27 cellular contexts compared by ENCODE assay signal in genomic region chr18:62374410-62374965, GRCh38. TPM values are rescaled to one million over a fixed set of nuclear protein-coding genes. Genes with fewer than 3 reads are reported as not detected.
DNase-seq lines count a peak whose midpoint lies in the region; ATAC-seq, FAIRE-seq and TF ChIP-seq lines count a peak whose summit lies in the region.
"Had no signal": no experiment of that assay in that cellular context is flagged by ENCODE, and none has a peak within 500 bp of the region (broad histone marks: within the 10 kb centered on the region; RNA-seq: fewer than 3 reads in every experiment).

No MANE protein-coding gene starts in this region.

- BruUV-seq in Calu3 (replicated peaks; lab: Mats Ljungman, UMichigan) (no TSS peak), PC-3 (replicated peaks; lab: Mats Ljungman, UMichigan) (no TSS peak), endothelial cell of umbilical vein (replicated peaks; lab: Mats Ljungman, UMichigan) (no TSS peak)

- no peak overlapping the region for H2BK120ac ChIP-seq in H9 (ENCODE audit: low read depth, low read length, poor library complexity, severe bottlenecking)

- no peak overlapping the region for H3K18ac ChIP-seq in H9 (ENCODE audit: insufficient read length, low read depth, low read length)

- no peak for TF ChIP-seq POLR2A in endothelial cell of umbilical vein (IDR thresholded peaks at IDR 0.05; ENCODE audit: low read depth, low read length)

- H3K36me3 ChIP-seq in PC-3 (ENCODE audit: low read depth, low read length) (peaks cover 7% of the 10 kb centered on the region; the same call in 1 of the 2 replicates), endothelial cell of umbilical vein (ENCODE audit: control insufficient read depth in 2 of 2, extremely low read depth in 1 of 2, insufficient read depth in 2 of 2, low read length in 2 of 2) (peaks cover 0 to 8% of the 10 kb centered on the region in 2 experiments), BE2C (no peaks in the 10 kb centered on the region), tibial artery (peaks cover 0 to under 1% (median 0%) of the 10 kb centered on the region in 3 donors)
- H3K36me3 ChIP-seq: BLaER1 had no signal

- DNase-seq in Calu3, result no peak
- DNase-seq in H9, result no peak
- DNase-seq in PC-3, result peak; percentile 19
- DNase-seq in endothelial cell of umbilical vein (ENCODE audit: low read depth, low spot score), result no peak
- no peak for DNase-seq in BE2C
- no peak for DNase-seq in tibial artery
- DNase-seq in CD1c-positive myeloid dendritic cell (ENCODE audit: extremely low spot score), result no peak
- DNase-seq in NK-92 treated with Interleukin-12 subunit alpha and Interleukin-12 subunit beta, amount 100 ng/mL, for 24 hours (lab: John Stamatoyannopoulos, UW), result no peak
- DNase-seq: 8988T; ACHN; CD4-positive, alpha-beta T cell; DMS79; EL; GDM1; NCI-H1048; NCI-H1417; NCI-H1694; NCI-H2029 treated with DMSO at 0.1 percent for 48 hours; NCI-H446 treated with DMSO at 0.1 percent for 48 hours; NCI-H526; SIG-M5 had no signal

- peaks cover 33% of the 10 kb centered on the region for H3K4me1 Mint-ChIP-seq in Calu3 (ENCODE audit: low read depth, unreplicated experiment)
- peaks cover 42 to 44% of the 10 kb centered on the region in 2 experiments for H3K4me1 Mint-ChIP-seq in H9

- intact Hi-C loops in Calu3 (cut with micrococcal nuclease; ENCODE audit: unreplicated experiment) (no loop called here), PC-3 (cut with micrococcal nuclease) (no loop called here), endothelial cell of umbilical vein (cut with micrococcal nuclease) (no loop called here), tibial artery (cut with DNase I; ENCODE audit: low total_unique reads) (no loop called here)

- peaks cover 49% of the 10 kb centered on the region for H3K36me3 Mint-ChIP-seq in Calu3 (ENCODE audit: insufficient read depth, unreplicated experiment)
- peaks cover 2 to 6% (median 3%) of the 10 kb centered on the region in 3 experiments; a peak in 5 of 7 replicates for H3K36me3 Mint-ChIP-seq in H9 (ENCODE audit: insufficient read depth in 1 of 3, low read depth in 3 of 3)

- peak overlapping the region; percentile 28 for H3K27ac Mint-ChIP-seq in Calu3 (ENCODE audit: unreplicated experiment)
- H3K27ac Mint-ChIP-seq in H9, result peak overlapping the region; percentile 54 to 96 (median 93); a peak in 5 of 7 replicates
- H3K27ac Mint-ChIP-seq: CD4-positive, alpha-beta T cell had no signal

- H3T11ph ChIP-seq in H9 (ENCODE audit: low read length), result no peak overlapping the region

- no peaks in the 10 kb centered on the region for H3K27me3 Mint-ChIP-seq in Calu3 (ENCODE audit: unreplicated experiment)
- H3K27me3 Mint-ChIP-seq in H9 (ENCODE audit: low read depth), result no peaks in the 10 kb centered on the region
- H3K27me3 Mint-ChIP-seq: CD4-positive, alpha-beta T cell had no signal

- H3K14ac ChIP-seq in H9 (ENCODE audit: insufficient read depth, low read length), result no peak overlapping the region

- H2BK15ac ChIP-seq in H9 (ENCODE audit: low read depth, low read length), result no peak overlapping the region

- H2BK20ac ChIP-seq in H9 (ENCODE audit: low read depth, low read length, poor library complexity, severe bottlenecking), result no peak overlapping the region

- no peak overlapping the region for H3K4ac ChIP-seq in H9 (ENCODE audit: low read depth, low read length)

- H3K27ac ChIP-seq in H9 (ENCODE audit: insufficient read length, low read depth, low read length) (peak overlapping the region; percentile 30), PC-3 (ENCODE audit: low read length) (no peak overlapping the region), endothelial cell of umbilical vein (ENCODE audit: insufficient read depth, low read depth, low read length) (no peak overlapping the region), tibial artery (no peak overlapping the region)
- H3K27ac ChIP-seq: BLaER1, SK-N-MC had no signal

- H3K56ac ChIP-seq in H9 (ENCODE audit: insufficient read length, low read depth, low read length), result no peak overlapping the region

- H3K4me3 ChIP-seq in PC-3 (ENCODE audit: low read length) (no peak overlapping the region), endothelial cell of umbilical vein (replicated peaks in 1 of 3; ENCODE audit: insufficient read depth in 1 of 3, low read depth in 1 of 3, low read length in 3 of 3) (no peak overlapping the region), BE2C (ENCODE audit: low read depth, low read length) (no peak overlapping the region), tibial artery (no peak overlapping the region)
- H3K4me3 ChIP-seq: BLaER1, SK-N-MC had no signal

- peak; percentile 8 for FAIRE-seq in endothelial cell of umbilical vein (lab: Jason Lieb, UNC)
- FAIRE-seq: GM12891, H54, RCC 7860 had no signal

- H3K23ac ChIP-seq in H9 (ENCODE audit: insufficient read length, low read depth, low read length), result no peak overlapping the region

- no peaks in the 10 kb centered on the region for H3K9me2 ChIP-seq in PC-3 (replicated peaks; ENCODE audit: low read length)

- H3K4me2 ChIP-seq in H9 (ENCODE audit: insufficient read depth, insufficient read length, low read length) (no peak overlapping the region), PC-3 (ENCODE audit: low read length) (no peak overlapping the region), endothelial cell of umbilical vein (ENCODE audit: insufficient read depth, low read length) (no peak overlapping the region)
- H3K4me2 ChIP-seq: BLaER1 had no signal

- H3K27me3 ChIP-seq in H9 (ENCODE audit: insufficient read depth, low read length) (no peaks in the 10 kb centered on the region), PC-3 (ENCODE audit: low read length) (no peaks in the 10 kb centered on the region), endothelial cell of umbilical vein (ENCODE audit: control insufficient read depth in 2 of 2, insufficient read depth in 2 of 2, low read length in 2 of 2) (no peaks in the 10 kb centered on the region), BE2C (no peaks in the 10 kb centered on the region), tibial artery (no peaks in the 10 kb centered on the region)
- H3K27me3 ChIP-seq: BLaER1 had no signal

- TF ChIP-seq CTCF in Calu3 (IDR thresholded peaks at IDR 0.05; ENCODE audit: unreplicated experiment), result no peak
- TF ChIP-seq CTCF in H9 (conservative IDR thresholded peaks at IDR 0.05), result no peak
- no peak for TF ChIP-seq CTCF in PC-3 (conservative IDR thresholded peaks at IDR 0.05; ENCODE audit: low read depth, low read length)
- no peak for TF ChIP-seq CTCF in endothelial cell of umbilical vein (IDR thresholded peaks at IDR 0.05; ENCODE audit: extremely low read depth in 1 of 2, insufficient read depth in 1 of 2, low read depth in 1 of 2, low read length in 2 of 2)
- TF ChIP-seq CTCF in BE2C (IDR thresholded peaks at IDR 0.05; ENCODE audit: low read depth, low read length), result no peak
- TF ChIP-seq CTCF in tibial artery (IDR thresholded peaks at IDR 0.05), result no peak

- no peaks in the 10 kb centered on the region for H3K23me2 ChIP-seq in H9 (ENCODE audit: insufficient read length, low read depth, low read length, poor library complexity, severe bottlenecking)

- no peaks in the 10 kb centered on the region for H3K79me1 ChIP-seq in H9 (ENCODE audit: insufficient read depth, low read depth, low read length, poor library complexity, severe bottlenecking)

- H4K91ac ChIP-seq in H9 (ENCODE audit: insufficient read length, low read depth, low read length), result no peak overlapping the region

- no peak for ATAC-seq in PC-3

- H3K79me2 ChIP-seq in H9 (ENCODE audit: insufficient read depth, low read length) (no peaks in the 10 kb centered on the region), PC-3 (ENCODE audit: low read length) (no peaks in the 10 kb centered on the region), endothelial cell of umbilical vein (ENCODE audit: control insufficient read depth, insufficient read depth, low read length) (no peaks in the 10 kb centered on the region)

- H3K9ac ChIP-seq in H9 (ENCODE audit: extremely low read depth, insufficient read length, low read length) (no peak overlapping the region), PC-3 (ENCODE audit: low read length) (no peak overlapping the region), endothelial cell of umbilical vein (replicated peaks; ENCODE audit: extremely low read depth, insufficient read depth, low read length) (no peak overlapping the region)
- H3K9ac ChIP-seq: BLaER1 had no signal

- dilution Hi-C loops in endothelial cell of umbilical vein (cut with MboI; ENCODE audit: extremely low pct_ligation_motif_present, low sequenced_read_pairs), result no loop called here

- H3K9me3 ChIP-seq in H9 (ENCODE audit: control insufficient read depth, low read depth, low read length) (no peaks in the 10 kb centered on the region), PC-3 (ENCODE audit: low read length) (no peaks in the 10 kb centered on the region), endothelial cell of umbilical vein (replicated peaks; ENCODE audit: control insufficient read depth, insufficient read depth, low read length) (no peaks in the 10 kb centered on the region), BE2C (no peaks in the 10 kb centered on the region), tibial artery (no peaks in the 10 kb centered on the region)
- H3K9me3 ChIP-seq: BLaER1 had no signal

- H3K9me3 Mint-ChIP-seq in Calu3 (ENCODE audit: low read depth, unreplicated experiment) (no peaks in the 10 kb centered on the region), H9 (no peaks in the 10 kb centered on the region)
- H3K9me3 Mint-ChIP-seq: CD4-positive, alpha-beta T cell had no signal

- H3K4me3 Mint-ChIP-seq in Calu3 (ENCODE audit: low read depth, unreplicated experiment) (no peak overlapping the region), H9 (no peak overlapping the region; a peak in 1 of 5 replicates)
- H3K4me3 Mint-ChIP-seq: CD4-positive, alpha-beta T cell had no signal

- no peak overlapping the region for H2BK12ac ChIP-seq in H9 (ENCODE audit: insufficient read length, low read depth, low read length)

- H4K20me1 ChIP-seq in H9 (ENCODE audit: control insufficient read depth, insufficient read depth, insufficient read length) (no peaks in the 10 kb centered on the region), PC-3 (ENCODE audit: low read length) (no peaks in the 10 kb centered on the region), endothelial cell of umbilical vein (replicated peaks; ENCODE audit: control insufficient read depth, extremely low read depth, insufficient read depth, low read length) (no peaks in the 10 kb centered on the region)
- H4K20me1 ChIP-seq: BLaER1 had no signal

- H2BK5ac ChIP-seq in H9 (ENCODE audit: insufficient read length, low read length), result no peak overlapping the region

- H3K4me1 ChIP-seq in H9 (ENCODE audit: insufficient read depth, low read length) (peaks cover 9% of the 10 kb centered on the region; the same call in 1 of the 2 replicates), PC-3 (ENCODE audit: insufficient read depth, low read length) (0 out of 2 replicates have a peak, but pooled peaks cover 4% of the 10 kb centered on the region), endothelial cell of umbilical vein (ENCODE audit: control insufficient read depth, extremely low read depth, insufficient read depth, low read length) (no peaks in the 10 kb centered on the region), BE2C (no peaks in the 10 kb centered on the region), tibial artery (no peaks in the 10 kb centered on the region)

- H3F3A ChIP-seq in PC-3 (ENCODE audit: low read length, unreplicated experiment), result no peaks in the 10 kb centered on the region

- H3K9me1 ChIP-seq in endothelial cell of umbilical vein (replicated peaks; ENCODE audit: control insufficient read depth, extremely low read depth, insufficient read depth, low read length), result no peaks in the 10 kb centered on the region

- H2AFZ ChIP-seq in H9 (ENCODE audit: low read length) (no peak overlapping the region), PC-3 (ENCODE audit: low read length) (no peak overlapping the region), endothelial cell of umbilical vein (ENCODE audit: low read depth, low read length) (no peak overlapping the region)

- WGBS in H9 (ENCODE audit: extremely low coverage, insufficient read length, low lambda C conversion rate), result no CpG with 5 or more reads among the region's 1 CpG

- POLR2A ChIA-PET in PC-3 (lab: Charles Lee; ENCODE audit: unreplicated experiment), result no interaction called here
- POLR2A ChIA-PET in endothelial cell of umbilical vein (lab: Charles Lee), result no interaction called here

- H4K8ac ChIP-seq in H9 (replicated peaks; ENCODE audit: insufficient read length, low read depth, low read length), result no peak overlapping the region

- CTCF ChIA-PET in Calu3 (lab: Charles Lee), result interaction anchor here (0.6 to 0.8 kb wide), 2 partner anchors 39 to 46 kb away, joined by 3 to 7 read pairs; no protein-coding TSS in a partner anchor
- CTCF ChIA-PET in PC-3 (lab: Charles Lee), result no interaction called here
- CTCF ChIA-PET in endothelial cell of umbilical vein (lab: Charles Lee), result no interaction called here

- no peak overlapping the region for H4K5ac ChIP-seq in H9 (ENCODE audit: insufficient read length, low read depth, low read length)

- H2AK5ac ChIP-seq in H9 (ENCODE audit: insufficient read length, low read length), result no peak overlapping the region

RNA-seq across cellular contexts. Expression of gene TNFRSF11A, which starts 49.4 kb away (rescaled TPM):
- total RNA-seq in Calu3 (2022), result 94.6 and 126 TPM in 2 replicates
- 7.8 and 8.1 TPM in 2 replicates for total RNA-seq in H9 (2021)
- 25.9 and 26.5 TPM in 2 replicates for total RNA-seq in PC-3 (2014; rRNA removed)
- total RNA-seq in endothelial cell of umbilical vein, result 11.1 and 11.9 TPM in 2 replicates
- 7.5 and 10.4 TPM in 2 replicates for polyA plus RNA-seq in endothelial cell of umbilical vein
- 6.0 and 6.9 TPM in 2 replicates for polyA plus RNA-seq in endothelial cell of umbilical vein (2011; cell fraction: cytosol; rRNA removed)
- 15.4 and 22.9 TPM in 2 replicates for polyA plus RNA-seq in endothelial cell of umbilical vein (2011; cell fraction: nucleus; rRNA removed)
- polyA plus RNA-seq in endothelial cell of umbilical vein (2012), result 2.4 and 5.1 TPM in 2 replicates
- polyA minus RNA-seq in endothelial cell of umbilical vein, result 16.8 and 17.4 TPM in 2 replicates
- 1.5 TPM for polyA minus RNA-seq in endothelial cell of umbilical vein (2011; cell fraction: cytosol; rRNA and poly(A)+ RNA removed)
- 15.6 and 16.1 TPM in 2 replicates for polyA minus RNA-seq in endothelial cell of umbilical vein (2011; cell fraction: nucleus; rRNA and poly(A)+ RNA removed)
- not detected for polyA plus RNA-seq in BE2C (2012; ENCODE audit: insufficient read depth, insufficient read length, low read depth)
- total RNA-seq: OCI-LY7 had no signal
